1 cellular context compared by ENCODE assay signal in the genomic region with DNA sequence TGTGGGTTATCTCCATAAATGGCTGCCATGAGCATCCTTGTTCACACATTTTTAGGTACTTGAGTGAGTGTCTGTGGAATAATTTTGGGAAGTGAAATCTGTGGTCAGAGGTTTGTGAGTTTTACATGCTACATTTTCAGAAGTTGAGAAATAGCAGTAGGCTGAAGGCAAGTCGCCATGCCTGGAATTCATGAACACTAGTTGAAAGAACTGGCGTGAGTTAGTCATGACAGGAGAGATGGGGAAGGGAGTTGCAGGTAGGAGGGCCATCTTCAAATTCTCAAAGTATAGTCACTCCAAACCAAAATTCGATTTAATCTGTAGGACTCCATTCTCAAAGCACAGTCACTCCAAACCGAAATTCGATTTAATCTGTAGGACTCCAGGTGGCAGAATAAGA.
TF ChIP-seq lines count a peak whose summit lies in the region.

No MANE protein-coding gene starts in this region.

TF ChIP-seq in A549, 52 proteins besides CTCF, POLR2A, EP300 and RAD21 (continued from another document):
- no peak for TF ChIP-seq FOSB (CRISPR knock-in tag; IDR thresholded peaks at IDR 0.05)
- TF ChIP-seq MAZ (IDR thresholded peaks at IDR 0.05; ENCODE audit: borderline replicate concordance, low read depth, low read length): no peak
- TF ChIP-seq PHF8 (IDR thresholded peaks at IDR 0.05; ENCODE audit: borderline replicate concordance, low read depth): no peak
- TF ChIP-seq, protein P1, sequence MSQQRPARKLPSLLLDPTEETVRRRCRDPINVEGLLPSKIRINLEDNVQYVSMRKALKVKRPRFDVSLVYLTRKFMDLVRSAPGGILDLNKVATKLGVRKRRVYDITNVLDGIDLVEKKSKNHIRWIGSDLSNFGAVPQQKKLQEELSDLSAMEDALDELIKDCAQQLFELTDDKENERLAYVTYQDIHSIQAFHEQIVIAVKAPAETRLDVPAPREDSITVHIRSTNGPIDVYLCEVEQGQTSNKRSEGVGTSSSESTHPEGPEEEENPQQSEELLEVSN (IDR thresholded peaks at IDR 0.05; ENCODE audit: borderline replicate concordance, low read depth): no peak
- no peak for TF ChIP-seq NFE2L2 (conservative IDR thresholded peaks at IDR 0.05; ENCODE audit: low read length)
